Comparison of ENCODE assay signal across 16 cellular contexts in the genomic region with DNA sequence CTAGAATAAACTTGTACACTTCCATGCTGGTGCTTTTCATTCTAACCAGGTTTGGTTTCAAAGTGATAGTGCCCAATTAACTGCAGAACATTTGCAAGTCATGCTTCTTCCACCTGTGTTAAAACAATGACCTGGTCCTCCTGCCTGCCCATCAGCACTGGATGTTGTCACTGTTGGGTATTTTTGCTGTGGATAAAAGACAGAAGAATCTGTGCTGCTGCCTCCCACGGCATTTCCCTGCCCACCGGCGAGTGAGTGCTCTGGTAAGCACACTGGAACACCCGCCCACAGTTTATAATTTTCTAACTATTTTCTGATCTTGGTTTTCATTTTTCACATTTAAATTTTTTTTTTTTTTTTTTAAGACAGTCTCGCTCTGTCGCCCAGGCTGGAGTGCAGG. TPM values are rescaled to one million over a fixed set of nuclear protein-coding genes. Genes with fewer than 3 reads are reported as not detected.
A peak's percentile ranks its signal among the peaks of the same experiment; 100 is the strongest.
DNase-seq lines count a peak whose midpoint lies in the region; ATAC-seq, FAIRE-seq and TF ChIP-seq lines count a peak whose summit lies in the region.
"Had no signal": no experiment of that assay in that cellular context is flagged by ENCODE, and none has a peak within 500 bp of the region (broad histone marks: within the 10 kb centered on the region; RNA-seq: fewer than 3 reads in every experiment).

No MANE protein-coding gene starts in this region.

- H3K27me3 ChIP-seq in SK-N-SH (ENCODE audit: insufficient read depth) (no peaks in the 10 kb centered on the region), SU-DHL-6 (ENCODE audit: low read length) (no peaks in the 10 kb centered on the region), endothelial cell of umbilical vein (ENCODE audit: control insufficient read depth in 2 of 2, insufficient read depth in 2 of 2, low read length in 2 of 2) (no peaks in the 10 kb centered on the region), gastrocnemius medialis (no peaks in the 10 kb centered on the region)
- H3K27me3 ChIP-seq: stomach had no signal

- H3K9ac ChIP-seq in SK-N-SH = no peak overlapping the region
- H3K9ac ChIP-seq in SU-DHL-6 (ENCODE audit: low read length) = no peak overlapping the region
- no peak overlapping the region for H3K9ac ChIP-seq in endothelial cell of umbilical vein (replicated peaks; ENCODE audit: extremely low read depth, insufficient read depth, low read length)

- WGBS in SK-N-SH (ENCODE audit: low lambda C conversion rate) = 91% methylated on average over 6 of the region's 6 CpGs

- H3K27ac ChIP-seq in SK-N-SH (ENCODE audit: low read depth in 2 of 2, low read length in 1 of 2) (peak overlapping the region; percentile 24 to 26; a peak in 1 of 4 replicates), SU-DHL-6 (ENCODE audit: low read depth, low read length) (peak overlapping the region; percentile 58; the same call in 1 of the 2 replicates), endothelial cell of umbilical vein (ENCODE audit: insufficient read depth, low read depth, low read length) (no peak overlapping the region), gastrocnemius medialis (peak overlapping the region in 3 of 4 donors; percentile 6 to 96 (median 22))
- H3K27ac ChIP-seq: stomach had no signal

- ATAC-seq in SK-N-SH treated with all-trans-retinoic acid at 6 μM for 48 hours = no peak
- no peak for ATAC-seq in gastrocnemius medialis
- ATAC-seq: right cardiac atrium had no signal

- in situ Hi-C loops in gastrocnemius medialis (cut with MboI; ENCODE audit: low sequenced_read_pairs in 4 of 4) = loop anchor here in 2 of 4 donors (25.0 kb wide), 1 partner anchor 180 kb away; no protein-coding TSS in a partner anchor

- H3K79me2 ChIP-seq in SK-N-SH (ENCODE audit: insufficient read depth) (peaks cover 39% of the 10 kb centered on the region), SU-DHL-6 (ENCODE audit: insufficient read depth, low read length) (peaks cover 29% of the 10 kb centered on the region), endothelial cell of umbilical vein (ENCODE audit: control insufficient read depth, insufficient read depth, low read length) (peaks cover 24% of the 10 kb centered on the region)

- peaks cover 6 to 19% of the 10 kb centered on the region in 2 experiments; a peak in 3 of 4 replicates for H3K4me1 ChIP-seq in SK-N-SH (ENCODE audit: control insufficient read depth in 1 of 2, insufficient read depth in 2 of 2, low read depth in 1 of 2, low read length in 1 of 2)
- H3K4me1 ChIP-seq in endothelial cell of umbilical vein (ENCODE audit: control insufficient read depth, extremely low read depth, insufficient read depth, low read length) = peaks cover 15% of the 10 kb centered on the region
- H3K4me1 ChIP-seq in gastrocnemius medialis = peaks cover 13 to 14% of the 10 kb centered on the region in 2 donors

- no peak for TF ChIP-seq EP300 in SK-N-SH (IDR thresholded peaks at IDR 0.05; ENCODE audit: borderline replicate concordance in 1 of 2, low read depth in 1 of 2, low read length in 1 of 2)

- BruUV-seq in endothelial cell of umbilical vein (replicated peaks; lab: Mats Ljungman, UMichigan) = no TSS peak

- H3K9me3 ChIP-seq in SK-N-SH = no peaks in the 10 kb centered on the region
- no peaks in the 10 kb centered on the region for H3K9me3 ChIP-seq in SU-DHL-6 (ENCODE audit: insufficient read depth, low read length)
- no peaks in the 10 kb centered on the region for H3K9me3 ChIP-seq in endothelial cell of umbilical vein (replicated peaks; ENCODE audit: control insufficient read depth, insufficient read depth, low read length)
- H3K9me3 ChIP-seq in gastrocnemius medialis = no peaks in the 10 kb centered on the region
- H3K9me3 ChIP-seq: stomach had no signal

- dilution Hi-C loops in endothelial cell of umbilical vein (cut with MboI; ENCODE audit: extremely low pct_ligation_motif_present, low sequenced_read_pairs) = no loop called here

- H4K20me1 ChIP-seq in SK-N-SH (ENCODE audit: insufficient read depth) (peaks cover 18% of the 10 kb centered on the region), SU-DHL-6 (ENCODE audit: low read depth, low read length) (peaks cover 4% of the 10 kb centered on the region; the same call in 1 of the 2 replicates), endothelial cell of umbilical vein (replicated peaks; ENCODE audit: control insufficient read depth, extremely low read depth, insufficient read depth, low read length) (no peaks in the 10 kb centered on the region)

- TF ChIP-seq CTCF in SK-N-SH (IDR thresholded peaks at IDR 0.05) = no peak
- TF ChIP-seq CTCF in SU-DHL-6 (IDR thresholded peaks at IDR 0.05; ENCODE audit: insufficient read depth, low read length, poor library complexity, severe bottlenecking) = no peak
- no peak for TF ChIP-seq CTCF in endothelial cell of umbilical vein (IDR thresholded peaks at IDR 0.05; ENCODE audit: extremely low read depth in 1 of 2, insufficient read depth in 1 of 2, low read depth in 1 of 2, low read length in 2 of 2)
- TF ChIP-seq CTCF in gastrocnemius medialis (IDR thresholded peaks at IDR 0.05 in 4 of 5, conservative IDR thresholded peaks at IDR 0.05 in 1 of 5) = no peak

- no peak overlapping the region for H3K4me2 ChIP-seq in SK-N-SH
- no peak overlapping the region for H3K4me2 ChIP-seq in SU-DHL-6 (ENCODE audit: low read depth, low read length, poor library complexity, severe bottlenecking)
- no peak overlapping the region for H3K4me2 ChIP-seq in endothelial cell of umbilical vein (ENCODE audit: insufficient read depth, low read length)

- DNase-seq in SK-N-SH (no peak), endothelial cell of umbilical vein (ENCODE audit: low read depth, low spot score) (no peak), gastrocnemius medialis (no peak), NCI-H1105 (lab: John Stamatoyannopoulos, UW) (no peak), DMS153 treated with DMSO at 0.1 percent for 48 hours (lab: John Stamatoyannopoulos, UW; ENCODE audit: unreplicated experiment) (no peak)
- DNase-seq in activated effector memory CD4-positive, alpha-beta T cell treated with anti-CD3 and anti-CD28 coated beads, Interleukin-2, amount 50 U/mL, for 16 hours = no peak
- DNase-seq: 8988T; activated CD4-positive, alpha-beta T cell treated with anti-CD3 and anti-CD28 coated beads for 48 hours; kidney; MV-4-11; NCI-H2171 treated with DMSO at 0.1 percent for 48 hours; right cardiac atrium; stimulated activated CD4-positive, alpha-beta T cell treated with anti-CD3 and anti-CD28 coated beads, Interleukin-4, amount 100 ng/mL, for 1 hour; stomach had no signal

- no peak overlapping the region for H2AFZ ChIP-seq in SK-N-SH (ENCODE audit: low read depth)
- no peak overlapping the region for H2AFZ ChIP-seq in SU-DHL-6 (ENCODE audit: low read depth, low read length, severe bottlenecking)
- no peak overlapping the region for H2AFZ ChIP-seq in endothelial cell of umbilical vein (ENCODE audit: low read depth, low read length)

- no peaks in the 10 kb centered on the region for H3K9me1 ChIP-seq in endothelial cell of umbilical vein (replicated peaks; ENCODE audit: control insufficient read depth, extremely low read depth, insufficient read depth, low read length)

- H3F3A ChIP-seq in SK-N-SH (replicated peaks; ENCODE audit: insufficient read depth) (peaks cover 24% of the 10 kb centered on the region), SU-DHL-6 (ENCODE audit: insufficient read depth) (peaks cover 31% of the 10 kb centered on the region)

- POLR2A ChIA-PET in SK-N-SH (lab: Yijun Ruan, JAX) (no interaction called here), endothelial cell of umbilical vein (lab: Charles Lee) (no interaction called here)

- TF ChIP-seq POLR2A in endothelial cell of umbilical vein (IDR thresholded peaks at IDR 0.05; ENCODE audit: low read depth, low read length) (no peak), gastrocnemius medialis (IDR thresholded peaks at IDR 0.05) (no peak)

- TF ChIP-seq RAD21 in SK-N-SH (IDR thresholded peaks at IDR 0.05; ENCODE audit: low read length) = no peak

- H3K9me2 ChIP-seq in SK-N-SH (no peaks in the 10 kb centered on the region), SU-DHL-6 (replicated peaks; ENCODE audit: insufficient read depth, low read length) (no peaks in the 10 kb centered on the region)

- no peak overlapping the region for H3K4me3 ChIP-seq in SK-N-SH (ENCODE audit: low read depth in 2 of 2, low read length in 1 of 2)
- no peak overlapping the region for H3K4me3 ChIP-seq in SU-DHL-6 (ENCODE audit: insufficient read depth, low read length, poor library complexity, severe bottlenecking)
- H3K4me3 ChIP-seq in endothelial cell of umbilical vein (replicated peaks in 1 of 3; ENCODE audit: insufficient read depth in 1 of 3, low read depth in 1 of 3, low read length in 3 of 3) = no peak overlapping the region
- H3K4me3 ChIP-seq in gastrocnemius medialis = no peak overlapping the region
- H3K4me3 ChIP-seq: stomach had no signal

- CTCF ChIA-PET in SK-N-SH (lab: Yijun Ruan, JAX) (no interaction called here), endothelial cell of umbilical vein (lab: Charles Lee) (no interaction called here)

- peak; percentile 18 for FAIRE-seq in endothelial cell of umbilical vein (lab: Jason Lieb, UNC)
- FAIRE-seq: kidney had no signal

- H3K36me3 ChIP-seq in SK-N-SH (replicated peaks in 1 of 2; ENCODE audit: control insufficient read depth in 1 of 2, insufficient read depth in 2 of 2, low read length in 1 of 2) = peaks cover 8 to 22% of the 10 kb centered on the region in 2 experiments
- no peaks in the 10 kb centered on the region for H3K36me3 ChIP-seq in SU-DHL-6 (ENCODE audit: low read length)
- H3K36me3 ChIP-seq in endothelial cell of umbilical vein (ENCODE audit: control insufficient read depth in 2 of 2, extremely low read depth in 1 of 2, insufficient read depth in 2 of 2, low read length in 2 of 2) = peaks cover 0 to 1% of the 10 kb centered on the region in 2 experiments
- no peaks in the 10 kb centered on the region for H3K36me3 ChIP-seq in gastrocnemius medialis

- intact Hi-C loops in endothelial cell of umbilical vein (cut with micrococcal nuclease) (no loop called here), gastrocnemius medialis (cut with DNase I; ENCODE audit: low total_unique reads) (loop anchor here (2.0 kb wide), 1 partner anchor 15 kb away; no protein-coding TSS in a partner anchor)

RNA-seq across cellular contexts. Expression of a gene that starts 2.3 kb away (rescaled TPM):
- polyA plus RNA-seq in SK-N-SH (2012; rRNA removed) = 17.2 and 21.0 TPM in 2 replicates
- 12.2 and 13.6 TPM in 2 replicates for polyA plus RNA-seq in SK-N-SH (2012; cell fraction: cytosol; rRNA removed)
- 56.1 and 57.2 TPM in 2 replicates for polyA plus RNA-seq in SK-N-SH (2012; cell fraction: nucleus; rRNA removed)
- 42.6 and 44.1 TPM in 2 replicates for total RNA-seq in endothelial cell of umbilical vein
- polyA plus RNA-seq in endothelial cell of umbilical vein = 16.4 and 18.3 TPM in 2 replicates
- polyA plus RNA-seq in endothelial cell of umbilical vein (2011; cell fraction: cytosol; rRNA removed) = 13.0 and 13.1 TPM in 2 replicates
- polyA plus RNA-seq in endothelial cell of umbilical vein (2011; cell fraction: nucleus; rRNA removed) = 45.0 and 45.9 TPM in 2 replicates
- polyA plus RNA-seq in endothelial cell of umbilical vein (2012) = 17.8 and 19.7 TPM in 2 replicates
- polyA minus RNA-seq in endothelial cell of umbilical vein = 10.4 and 12.7 TPM in 2 replicates
- 17.8 TPM for polyA minus RNA-seq in endothelial cell of umbilical vein (2011; cell fraction: cytosol; rRNA and poly(A)+ RNA removed)
- 15.2 and 16.5 TPM in 2 replicates for polyA minus RNA-seq in endothelial cell of umbilical vein (2011; cell fraction: nucleus; rRNA and poly(A)+ RNA removed)
- total RNA-seq in gastrocnemius medialis = 10 to 100 TPM; 26.0 to 41.5 (median 27.5) TPM

RNA-seq across cellular contexts. Expression of a gene that starts 36.9 kb away (rescaled TPM):
- polyA plus RNA-seq in SK-N-SH (2012; rRNA removed) (44.7 and 46.1 TPM in 2 replicates), endothelial cell of umbilical vein (63.9 and 65.1 TPM in 2 replicates)
- polyA plus RNA-seq in SK-N-SH (2012; cell fraction: cytosol; rRNA removed) = 17.5 and 18.8 TPM in 2 replicates
- 219 and 280 TPM in 2 replicates for polyA plus RNA-seq in SK-N-SH (2012; cell fraction: nucleus; rRNA removed)
- total RNA-seq in endothelial cell of umbilical vein (95.4 and 99.6 TPM in 2 replicates), gastrocnemius medialis (100 to 1,000 TPM in 1 of 4 donors, 10 to 100 TPM in 3; 69.3 to 142 (median 85.6) TPM)
- 22.1 and 25.7 TPM in 2 replicates for polyA plus RNA-seq in endothelial cell of umbilical vein (2011; cell fraction: cytosol; rRNA removed)
- 338 and 395 TPM in 2 replicates for polyA plus RNA-seq in endothelial cell of umbilical vein (2011; cell fraction: nucleus; rRNA removed)
- polyA plus RNA-seq in endothelial cell of umbilical vein (2012) = 54.2 and 64.3 TPM in 2 replicates
- 107 and 112 TPM in 2 replicates for polyA minus RNA-seq in endothelial cell of umbilical vein
- polyA minus RNA-seq in endothelial cell of umbilical vein (2011; cell fraction: cytosol; rRNA and poly(A)+ RNA removed) = 31.2 TPM
- 119 and 124 TPM in 2 replicates for polyA minus RNA-seq in endothelial cell of umbilical vein (2011; cell fraction: nucleus; rRNA and poly(A)+ RNA removed)

RNA-seq across cellular contexts. Expression of a gene that starts 49.5 kb away (rescaled TPM):
- polyA plus RNA-seq in SK-N-SH (2012; rRNA removed) (5.6 and 10.0 TPM in 2 replicates), endothelial cell of umbilical vein (13.6 and 14.9 TPM in 2 replicates)
- polyA plus RNA-seq in SK-N-SH (2012; cell fraction: cytosol; rRNA removed) = 7.0 and 8.3 TPM in 2 replicates
- polyA plus RNA-seq in SK-N-SH (2012; cell fraction: nucleus; rRNA removed) = 19.9 and 22.9 TPM in 2 replicates
- total RNA-seq in endothelial cell of umbilical vein (117 and 125 TPM in 2 replicates), gastrocnemius medialis (10 to 100 TPM; 64.8 to 83.2 (median 73.9) TPM)
- 14.0 and 15.6 TPM in 2 replicates for polyA plus RNA-seq in endothelial cell of umbilical vein (2011; cell fraction: cytosol; rRNA removed)
- polyA plus RNA-seq in endothelial cell of umbilical vein (2011; cell fraction: nucleus; rRNA removed) = 44.5 and 50.2 TPM in 2 replicates
- polyA plus RNA-seq in endothelial cell of umbilical vein (2012) = 48.3 and 58.7 TPM in 2 replicates
- polyA minus RNA-seq in endothelial cell of umbilical vein = 40.4 and 56.9 TPM in 2 replicates
- 38.2 TPM for polyA minus RNA-seq in endothelial cell of umbilical vein (2011; cell fraction: cytosol; rRNA and poly(A)+ RNA removed)
- polyA minus RNA-seq in endothelial cell of umbilical vein (2011; cell fraction: nucleus; rRNA and poly(A)+ RNA removed) = 61.6 and 83.6 TPM in 2 replicates
